22 cellular contexts compared by ENCODE assay signal in genomic region chr12:48690990-48691389, GRCh38. TPM values are rescaled to one million over a fixed set of nuclear protein-coding genes. Genes with fewer than 3 reads are reported as not detected.
A peak's percentile ranks its signal among the peaks of the same experiment; 100 is the strongest.
DNase-seq lines count a peak whose midpoint lies in the region; ATAC-seq, FAIRE-seq and TF ChIP-seq lines count a peak whose summit lies in the region.
"Had no signal": no experiment of that assay in that cellular context is flagged by ENCODE, and none has a peak within 500 bp of the region (broad histone marks: within the 10 kb centered on the region; RNA-seq: fewer than 3 reads in every experiment).

No MANE protein-coding gene starts in this region.

- peaks cover 2% of the 10 kb centered on the region for H3K79me2 ChIP-seq in HepG2 (ENCODE audit: insufficient read depth, low read length)

- H3K27me3 ChIP-seq in HepG2 (ENCODE audit: control insufficient read depth in 1 of 2, insufficient read depth in 2 of 2, low read length in 2 of 2) (no peaks in the 10 kb centered on the region), right lobe of liver (no peaks in the 10 kb centered on the region), esophagus muscularis mucosa (no peaks in the 10 kb centered on the region), left lung (no peaks in the 10 kb centered on the region), upper lobe of right lung (no peaks in the 10 kb centered on the region), upper lobe of left lung (no peaks in the 10 kb centered on the region)
- H3K27me3 ChIP-seq: neutrophil had no signal

- H3K27ac ChIP-seq in HepG2 (ENCODE audit: extremely low read length, insufficient read depth, low read length): no peak overlapping the region
- H3K27ac ChIP-seq in right lobe of liver: no peak overlapping the region
- H3K27ac ChIP-seq in esophagus muscularis mucosa (replicated peaks in 1 of 4): peak overlapping the region; percentile 54 to 68 (median 58)
- no peak overlapping the region for H3K27ac ChIP-seq in left lung
- H3K27ac ChIP-seq in upper lobe of right lung: no peak overlapping the region
- H3K27ac ChIP-seq in upper lobe of left lung: no peak overlapping the region
- H3K27ac ChIP-seq: C4-2B, neutrophil had no signal

- H3K36me3 ChIP-seq in HepG2 (replicated peaks in 1 of 2; ENCODE audit: control insufficient read depth in 1 of 2, insufficient read depth in 2 of 2, low read length in 2 of 2): peaks cover 15 to 50% of the 10 kb centered on the region in 2 experiments
- H3K36me3 ChIP-seq in right lobe of liver: peaks cover 0 to 43% (median 27%) of the 10 kb centered on the region in 4 donors
- peaks cover 34 to 80% (median 50%) of the 10 kb centered on the region in 4 donors for H3K36me3 ChIP-seq in esophagus muscularis mucosa
- H3K36me3 ChIP-seq in left lung: peaks cover 0 to 76% of the 10 kb centered on the region in 2 donors
- peaks cover 64% of the 10 kb centered on the region for H3K36me3 ChIP-seq in upper lobe of right lung
- peaks cover 26 to 74% (median 37%) of the 10 kb centered on the region in 4 donors for H3K36me3 ChIP-seq in upper lobe of left lung

- TF ChIP-seq EP300 in HepG2 (IDR thresholded peaks at IDR 0.05; ENCODE audit: low read depth in 2 of 2, low read length in 2 of 2) (no peak), HepG2 (CRISPR knock-in tag; IDR thresholded peaks at IDR 0.05; ENCODE audit: borderline replicate concordance) (no peak), esophagus muscularis mucosa (IDR thresholded peaks at IDR 0.05) (no peak), upper lobe of left lung (IDR thresholded peaks at IDR 0.05) (no peak)

- TF ChIP-seq CTCF in HepG2 (CRISPR knock-in tag; IDR thresholded peaks at IDR 0.05) (no peak), right lobe of liver (IDR thresholded peaks at IDR 0.05) (no peak), esophagus muscularis mucosa (IDR thresholded peaks at IDR 0.05) (no peak), left lung (IDR thresholded peaks at IDR 0.05) (no peak), upper lobe of right lung (IDR thresholded peaks at IDR 0.05) (no peak), upper lobe of left lung (IDR thresholded peaks at IDR 0.05) (no peak)

- intact Hi-C loops in HepG2 (cut with micrococcal nuclease; ENCODE audit: unreplicated experiment): no loop called here
- intact Hi-C loops in right lobe of liver (cut with DNase I): no loop called here
- intact Hi-C loops in esophagus muscularis mucosa (cut with DNase I): no loop called here
- intact Hi-C loops in left lung (cut with DNase I): no loop called here
- intact Hi-C loops in upper lobe of right lung (cut with DNase I): no loop called here

- H3K9me3 ChIP-seq in HepG2 (ENCODE audit: low read length) (no peaks in the 10 kb centered on the region), right lobe of liver (no peaks in the 10 kb centered on the region), esophagus muscularis mucosa (no peaks in the 10 kb centered on the region), left lung (no peaks in the 10 kb centered on the region), upper lobe of right lung (no peaks in the 10 kb centered on the region), upper lobe of left lung (no peaks in the 10 kb centered on the region)
- H3K9me3 ChIP-seq: neutrophil had no signal

- TF ChIP-seq RAD21 in HepG2 (CRISPR knock-in tag; IDR thresholded peaks at IDR 0.05): no peak

- no peaks in the 10 kb centered on the region for H4K20me1 ChIP-seq in HepG2 (ENCODE audit: insufficient read depth, low read length)

- no peak overlapping the region for H2AFZ ChIP-seq in HepG2 (ENCODE audit: low read length)

- peak; percentile 39; the same call in 2 of the 3 replicates for ATAC-seq in HepG2
- no peak for ATAC-seq in right lobe of liver
- peak; percentile 80 for ATAC-seq in left lung
- ATAC-seq in upper lobe of right lung: peak; percentile 53
- no peak for ATAC-seq in HG03175 (IDR thresholded peaks at IDR 0.05; ENCODE audit: unreplicated experiment)
- no peak for ATAC-seq in upper lobe of left lung (ENCODE audit: low FRiP score in 2 of 2)
- ATAC-seq: esophagus mucosa; stimulated activated naive B cell treated with anti-CD40 and anti-IgM and Interleukin-4, amounts not matched to agents 10 μg/mL and 1 μg/mL and 100 μg/mL, for 72 hours had no signal

- no peak for DNase-seq in HepG2 (ENCODE audit: low spot score)
- no peak for DNase-seq in right lobe of liver
- DNase-seq in esophagus muscularis mucosa (ENCODE audit: extremely low spot score): no peak
- DNase-seq in left lung: no peak
- no peak for DNase-seq in upper lobe of right lung
- no peak for DNase-seq in AG08396 (ENCODE audit: low spot score)
- DNase-seq in upper lobe of left lung: no peak
- DNase-seq: activated CD4-positive, alpha-beta T cell treated with anti-CD3 and anti-CD28 coated beads for 1 hour; activated gamma-delta T cell; central memory CD4-positive, alpha-beta T cell; DND-41; foreskin fibroblast; GF-D8; HCEC 1CT; NCI-H446; NCI-H748 treated with DMSO at 0.1 percent for 48 hours; SHP77; stimulated activated naive B cell treated with anti-CD40 and anti-IgM and Interleukin-4, amounts not matched to agents 10 μg/mL and 1 μg/mL and 100 μg/mL, for 72 hours had no signal

- POLR2A ChIA-PET in HepG2 (lab: Yijun Ruan, JAX): interaction anchor here (1.2 kb wide), 1 partner anchor 8 kb away, joined by 9 read pairs; the partner anchor contains the start of gene KANSL2

- CTCF ChIA-PET in HepG2 (lab: Yijun Ruan, JAX; ENCODE audit: low intra/inter-chr PET ratio, low total read pairs): no interaction called here

- TF ChIP-seq POLR2A in HepG2 (IDR thresholded peaks at IDR 0.05; ENCODE audit: insufficient read depth in 1 of 2, low read depth in 2 of 2, low read length in 2 of 2): no peak
- no peak for TF ChIP-seq POLR2A in right lobe of liver (IDR thresholded peaks at IDR 0.05)
- TF ChIP-seq POLR2A in esophagus muscularis mucosa (IDR thresholded peaks at IDR 0.05; ENCODE audit: low read depth): no peak
- no peak for TF ChIP-seq POLR2A in upper lobe of left lung (IDR thresholded peaks at IDR 0.05)

- no peak overlapping the region for H3K9ac ChIP-seq in HepG2 (ENCODE audit: insufficient read depth, low read depth, low read length)

- 41% methylated on average over 4 of the region's 4 CpGs for WGBS in HepG2 (ENCODE audit: low lambda C conversion rate)
- WGBS in right lobe of liver (ENCODE audit: insufficient coverage, low coverage, low lambda C conversion rate, missing lambda C conversion rate): 40% methylated on average over 4 of the region's 4 CpGs
- 45% methylated on average over 4 of the region's 4 CpGs for WGBS in esophagus muscularis mucosa
- WGBS in upper lobe of left lung, 2 donors: 47 to 56% methylated on average over 4 of the region's 4 CpGs

- in situ Hi-C loops in HepG2 (cut with HindIII; ENCODE audit: extremely low pct_ligation_motif_present, low pct_unique_long_range_greater_than_20kb): no loop called here

- H3K4me3 ChIP-seq in HepG2 (replicated peaks in 1 of 3; ENCODE audit: insufficient read depth in 1 of 3, low read depth in 2 of 3, low read length in 3 of 3) (no peak overlapping the region), right lobe of liver (no peak overlapping the region), esophagus muscularis mucosa (no peak overlapping the region), left lung (no peak overlapping the region), upper lobe of right lung (no peak overlapping the region), upper lobe of left lung (no peak overlapping the region)

- FAIRE-seq in HepG2 (lab: Jason Lieb, UNC): no peak

- H3K4me1 ChIP-seq in HepG2 (ENCODE audit: insufficient read depth, low read length) (peaks cover 19% of the 10 kb centered on the region), right lobe of liver (no peaks in the 10 kb centered on the region), esophagus muscularis mucosa (peaks cover 15 to 26% (median 25%) of the 10 kb centered on the region in 4 donors), left lung (peaks cover 0 to 6% of the 10 kb centered on the region in 2 donors), upper lobe of right lung (peaks cover 12% of the 10 kb centered on the region), upper lobe of left lung (peaks cover 3 to 22% (median 18%) of the 10 kb centered on the region in 4 donors)

- H3K4me2 ChIP-seq in HepG2 (ENCODE audit: low read depth, low read length): no peak overlapping the region

- BruUV-seq in HepG2 (replicated peaks; lab: Mats Ljungman, UMichigan): no TSS peak

RNA-seq across cellular contexts. Expression of gene KANSL2, which starts 9.0 kb away (rescaled TPM):
- total RNA-seq in HepG2 (2016; rRNA removed; fragmentation: Illumina TruSeq; extraction: Trizol) (40.1 and 41.3 TPM in 2 replicates), right lobe of liver (10 to 100 TPM in 3 of 6 experiments, 1 to 10 TPM in 3; 6.4 to 24.3 (median 12.0) TPM), esophagus muscularis mucosa (10 to 100 TPM; 41.3 to 58.8 (median 43.4) TPM), left lung (10 to 100 TPM; 28.0 to 30.6 TPM), upper lobe of right lung (24.7 TPM), upper lobe of left lung (10 to 100 TPM; 13.2 to 60.5 (median 26.3) TPM)
- total RNA-seq in HepG2 (2016; cell fraction: cytosol; rRNA removed; fragmentation: Illumina TruSeq; extraction: Trizol; ENCODE audit: low read depth): 11.6 and 13.1 TPM in 2 replicates
- total RNA-seq in HepG2 (2016; cell fraction: insoluble cytoplasmic fraction; rRNA removed; fragmentation: Illumina TruSeq; extraction: Trizol): 39.5 and 40.8 TPM in 2 replicates
- total RNA-seq in HepG2 (2016; cell fraction: membrane; rRNA removed; fragmentation: Illumina TruSeq; extraction: Trizol): 20.4 and 20.6 TPM in 2 replicates
- total RNA-seq in HepG2 (2016; cell fraction: nucleus; rRNA removed; fragmentation: Illumina TruSeq; extraction: Trizol): 49.1 and 56.8 TPM in 2 replicates
- polyA plus RNA-seq in HepG2 (2011; rRNA removed): 22.0 and 24.1 TPM in 2 replicates
- polyA plus RNA-seq in HepG2 (2011; cell fraction: cytosol; rRNA removed): 23.5 and 23.9 TPM in 2 replicates
- polyA plus RNA-seq in HepG2 (2011; cell fraction: nucleus; rRNA removed): 38.4 and 46.5 TPM in 2 replicates
- polyA plus RNA-seq in HepG2 (2012): 17.0 and 17.6 TPM in 2 replicates
- polyA plus RNA-seq in HepG2 (2016; cell fraction: cytosol; fragmentation: Illumina TruSeq; extraction: Trizol; ENCODE audit: low read depth): 4.1 and 5.1 TPM in 2 replicates
- polyA plus RNA-seq in HepG2 (2016; cell fraction: insoluble cytoplasmic fraction; fragmentation: Illumina TruSeq; extraction: Trizol; ENCODE audit: low read depth): 26.9 and 31.9 TPM in 2 replicates
- 6.4 and 6.7 TPM in 2 replicates for polyA plus RNA-seq in HepG2 (2016; cell fraction: membrane; fragmentation: Illumina TruSeq; extraction: Trizol; ENCODE audit: low read depth)
- polyA plus RNA-seq in HepG2 (2016; cell fraction: nucleus; fragmentation: Illumina TruSeq; extraction: Trizol; ENCODE audit: insufficient read depth, low read depth): 56.2 and 75.3 TPM in 2 replicates
- polyA minus RNA-seq in HepG2 (2011; rRNA and poly(A)+ RNA removed; ENCODE audit: low replicate concordance): 80.5 and 142 TPM in 2 replicates
- 21.1 and 21.6 TPM in 2 replicates for polyA minus RNA-seq in HepG2 (2011; cell fraction: cytosol; rRNA and poly(A)+ RNA removed)
- 102 and 110 TPM in 2 replicates for polyA minus RNA-seq in HepG2 (2011; cell fraction: nucleus; rRNA and poly(A)+ RNA removed)

RNA-seq across cellular contexts. Expression of gene CCNT1, which starts 25.5 kb away (rescaled TPM):
- total RNA-seq in HepG2 (2016; rRNA removed; fragmentation: Illumina TruSeq; extraction: Trizol) (26.8 and 28.2 TPM in 2 replicates), right lobe of liver (10 to 100 TPM; 10.7 to 18.9 (median 13.9) TPM), esophagus muscularis mucosa (10 to 100 TPM; 18.8 to 22.0 (median 19.8) TPM), left lung (10 to 100 TPM; 28.7 to 36.2 TPM), upper lobe of right lung (31.2 TPM), upper lobe of left lung (10 to 100 TPM; 11.9 to 39.8 (median 26.6) TPM)
- total RNA-seq in HepG2 (2016; cell fraction: cytosol; rRNA removed; fragmentation: Illumina TruSeq; extraction: Trizol; ENCODE audit: low read depth): 1.8 and 2.3 TPM in 2 replicates
- total RNA-seq in HepG2 (2016; cell fraction: insoluble cytoplasmic fraction; rRNA removed; fragmentation: Illumina TruSeq; extraction: Trizol): 26.7 and 27.8 TPM in 2 replicates
- 7.3 and 8.1 TPM in 2 replicates for total RNA-seq in HepG2 (2016; cell fraction: membrane; rRNA removed; fragmentation: Illumina TruSeq; extraction: Trizol)
- 37.9 and 44.9 TPM in 2 replicates for total RNA-seq in HepG2 (2016; cell fraction: nucleus; rRNA removed; fragmentation: Illumina TruSeq; extraction: Trizol)
- polyA plus RNA-seq in HepG2 (2011; rRNA removed): 15.3 and 18.0 TPM in 2 replicates
- 6.5 and 9.2 TPM in 2 replicates for polyA plus RNA-seq in HepG2 (2011; cell fraction: cytosol; rRNA removed)
- 22.2 and 26.3 TPM in 2 replicates for polyA plus RNA-seq in HepG2 (2011; cell fraction: nucleus; rRNA removed)
- polyA plus RNA-seq in HepG2 (2012): 8.8 and 11.3 TPM in 2 replicates
- polyA plus RNA-seq in HepG2 (2016; cell fraction: cytosol; fragmentation: Illumina TruSeq; extraction: Trizol; ENCODE audit: low read depth): 0.57 and 0.90 TPM in 2 replicates
- 6.8 and 7.5 TPM in 2 replicates for polyA plus RNA-seq in HepG2 (2016; cell fraction: insoluble cytoplasmic fraction; fragmentation: Illumina TruSeq; extraction: Trizol; ENCODE audit: low read depth)
- polyA plus RNA-seq in HepG2 (2016; cell fraction: membrane; fragmentation: Illumina TruSeq; extraction: Trizol; ENCODE audit: low read depth): 1.6 and 2.0 TPM in 2 replicates
- polyA plus RNA-seq in HepG2 (2016; cell fraction: nucleus; fragmentation: Illumina TruSeq; extraction: Trizol; ENCODE audit: insufficient read depth, low read depth): 36.1 and 37.6 TPM in 2 replicates
- polyA minus RNA-seq in HepG2 (2011; rRNA and poly(A)+ RNA removed; ENCODE audit: low replicate concordance): 28.4 and 91.5 TPM in 2 replicates
- 20.2 and 20.4 TPM in 2 replicates for polyA minus RNA-seq in HepG2 (2011; cell fraction: cytosol; rRNA and poly(A)+ RNA removed)
- polyA minus RNA-seq in HepG2 (2011; cell fraction: nucleus; rRNA and poly(A)+ RNA removed): 43.1 and 62.9 TPM in 2 replicates

Comparison
In these comparisons a context has a peak if more than half of its experiments do, and no peak if none do; other contexts are left out.
1. ATAC-seq: peak in HepG2 (single experiment), left lung (single experiment) and upper lobe of right lung (single experiment); none in right lobe of liver (0 of 4), HG03175 (single experiment) and upper lobe of left lung (0 of 2).
2. H3K27ac ChIP-seq: peak in esophagus muscularis mucosa (4 of 4); none in HepG2 (single experiment), right lobe of liver (0 of 3), left lung (0 of 2), upper lobe of right lung (single experiment) and upper lobe of left lung (0 of 4).